Comparison of ENCODE assay signal across 15 cellular contexts in genomic region chr3:152073267-152073666, GRCh38.
DNase-seq lines count a peak whose midpoint lies in the region; ATAC-seq and TF ChIP-seq lines count a peak whose summit lies in the region.
"Had no signal": no experiment of that assay in that cellular context is flagged by ENCODE, and none has a peak within 500 bp of the region (broad histone marks: within the 10 kb centered on the region; RNA-seq: fewer than 3 reads in every experiment).

No MANE protein-coding gene starts in this region.

- no peak overlapping the region for H3K4me3 ChIP-seq in AG09309 (ENCODE audit: control insufficient read depth, low read depth, low read length)
- H3K4me3 ChIP-seq in cardiac fibroblast (replicated peaks in 1 of 2; ENCODE audit: low read depth in 2 of 2, low read length in 2 of 2): no peak overlapping the region
- H3K4me3 ChIP-seq: right lobe of liver, SJCRH30, upper lobe of left lung had no signal

- TF ChIP-seq CTCF in AG09309 (IDR thresholded peaks at IDR 0.05; ENCODE audit: control insufficient read depth, insufficient read depth, low read depth, low read length, missing control alignments) (peak; percentile 51), cardiac fibroblast (IDR thresholded peaks at IDR 0.05; ENCODE audit: low read depth, low read length) (peak; percentile 15)

- no peak for ATAC-seq in GM21423 (IDR thresholded peaks at IDR 0.05; ENCODE audit: unreplicated experiment)
- no peak for ATAC-seq in HG03175 (IDR thresholded peaks at IDR 0.05; ENCODE audit: unreplicated experiment)

- no peak for DNase-seq in AG09309 (ENCODE audit: low read depth)
- peak; percentile 13 for DNase-seq in HT1080 (ENCODE audit: low read depth)
- DNase-seq in cardiac fibroblast (ENCODE audit: low read depth in 2 of 2): peak; percentile 78 to 84
- peak; percentile 41 to 81 for DNase-seq in lung microvascular endothelial cell (ENCODE audit: low read depth in 2 of 2)
- no peak for DNase-seq in NCI-H1092 treated with DMSO at 0.1 percent for 48 hours (lab: John Stamatoyannopoulos, UW)
- no peak for DNase-seq in NCI-H2171 (lab: John Stamatoyannopoulos, UW)
- DNase-seq: Calu3; central memory CD4-positive, alpha-beta T cell; head of caudate nucleus; NCI-H446; right lobe of liver; SJCRH30 had no signal

Comparison
In these comparisons a context has a peak if more than half of its experiments do, and no peak if none do; other contexts are left out.
1. DNase-seq: peak in HT1080 (single experiment), cardiac fibroblast (2 of 2) and lung microvascular endothelial cell (2 of 2); none in AG09309 (single experiment), NCI-H1092 treated with DMSO at 0.1 percent for 48 hours (single experiment) and NCI-H2171 (single experiment).